1 cellular context compared by ENCODE assay signal in the genomic region with DNA sequence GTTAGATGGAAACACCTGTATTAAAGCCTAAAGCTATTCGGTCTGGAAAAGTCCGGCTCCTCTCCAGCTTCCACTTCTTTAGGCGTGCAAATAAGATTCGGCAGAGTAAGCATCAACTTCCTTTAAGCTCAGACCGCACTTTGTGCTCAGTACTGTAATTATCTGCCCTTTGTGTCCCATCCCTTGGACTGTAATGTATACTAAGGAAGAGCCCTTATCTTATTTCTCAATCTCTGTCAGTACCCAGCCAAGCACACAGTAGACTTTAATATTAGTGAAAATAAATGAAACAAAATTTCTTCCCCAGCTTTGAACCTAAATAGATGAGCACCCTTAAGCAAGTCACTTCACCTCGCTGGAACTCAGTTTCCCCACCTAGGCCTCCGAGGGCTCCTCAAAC.
TF ChIP-seq lines count a peak whose summit lies in the region.

No MANE protein-coding gene starts in this region.

TF ChIP-seq in HepG2, 621 proteins besides CTCF, POLR2A, EP300 and RAD21:
- TF ChIP-seq NAIF1 (CRISPR knock-in tag; IDR thresholded peaks at IDR 0.05; ENCODE audit: borderline replicate concordance) (no peak), GATA4 (IDR thresholded peaks at IDR 0.05; ENCODE audit: borderline replicate concordance, low read depth) (no peak), ZNF558 (CRISPR knock-in tag; IDR thresholded peaks at IDR 0.05; ENCODE audit: borderline replicate concordance) (peak; percentile 27; the same call in 1 of the 2 replicates), ZNF547 (CRISPR knock-in tag; IDR thresholded peaks at IDR 0.05) (0 out of 2 replicates have a peak, but pooled peaks have one; percentile 12), HNRNPUL1 (IDR thresholded peaks at IDR 0.05; ENCODE audit: low read depth, low read length) (no peak), ZNF143 (CRISPR knock-in tag; IDR thresholded peaks at IDR 0.05) (0 out of 2 replicates have a peak, but pooled peaks have one; percentile 31), KLF16 (CRISPR knock-in tag; IDR thresholded peaks at IDR 0.05) (no peak), NCOA2 (CRISPR knock-in tag; IDR thresholded peaks at IDR 0.05) (0 out of 2 replicates have a peak, but pooled peaks have one; percentile 3), ZBTB42 (CRISPR knock-in tag; IDR thresholded peaks at IDR 0.05) (0 out of 2 replicates have a peak, but pooled peaks have one; percentile 16), YEATS4 (CRISPR knock-in tag; IDR thresholded peaks at IDR 0.05; ENCODE audit: borderline replicate concordance) (peak; percentile 11; the same call in 1 of the 2 replicates), HOXA5 (CRISPR knock-in tag; IDR thresholded peaks at IDR 0.05) (0 out of 2 replicates have a peak, but pooled peaks have one; percentile 6)
- TF ChIP-seq, protein P1, sequence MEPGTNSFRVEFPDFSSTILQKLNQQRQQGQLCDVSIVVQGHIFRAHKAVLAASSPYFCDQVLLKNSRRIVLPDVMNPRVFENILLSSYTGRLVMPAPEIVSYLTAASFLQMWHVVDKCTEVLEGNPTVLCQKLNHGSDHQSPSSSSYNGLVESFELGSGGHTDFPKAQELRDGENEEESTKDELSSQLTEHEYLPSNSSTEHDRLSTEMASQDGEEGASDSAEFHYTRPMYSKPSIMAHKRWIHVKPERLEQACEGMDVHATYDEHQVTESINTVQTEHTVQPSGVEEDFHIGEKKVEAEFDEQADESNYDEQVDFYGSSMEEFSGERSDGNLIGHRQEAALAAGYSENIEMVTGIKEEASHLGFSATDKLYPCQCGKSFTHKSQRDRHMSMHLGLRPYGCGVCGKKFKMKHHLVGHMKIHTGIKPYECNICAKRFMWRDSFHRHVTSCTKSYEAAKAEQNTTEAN (CRISPR knock-in tag; conservative IDR thresholded peaks at IDR 0.05) = no peak
- TF ChIP-seq, protein P2, sequence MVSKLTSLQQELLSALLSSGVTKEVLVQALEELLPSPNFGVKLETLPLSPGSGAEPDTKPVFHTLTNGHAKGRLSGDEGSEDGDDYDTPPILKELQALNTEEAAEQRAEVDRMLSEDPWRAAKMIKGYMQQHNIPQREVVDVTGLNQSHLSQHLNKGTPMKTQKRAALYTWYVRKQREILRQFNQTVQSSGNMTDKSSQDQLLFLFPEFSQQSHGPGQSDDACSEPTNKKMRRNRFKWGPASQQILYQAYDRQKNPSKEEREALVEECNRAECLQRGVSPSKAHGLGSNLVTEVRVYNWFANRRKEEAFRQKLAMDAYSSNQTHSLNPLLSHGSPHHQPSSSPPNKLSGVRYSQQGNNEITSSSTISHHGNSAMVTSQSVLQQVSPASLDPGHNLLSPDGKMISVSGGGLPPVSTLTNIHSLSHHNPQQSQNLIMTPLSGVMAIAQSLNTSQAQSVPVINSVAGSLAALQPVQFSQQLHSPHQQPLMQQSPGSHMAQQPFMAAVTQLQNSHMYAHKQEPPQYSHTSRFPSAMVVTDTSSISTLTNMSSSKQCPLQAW (CRISPR knock-in tag; IDR thresholded peaks at IDR 0.05) = no peak
- TF ChIP-seq, protein P3, sequence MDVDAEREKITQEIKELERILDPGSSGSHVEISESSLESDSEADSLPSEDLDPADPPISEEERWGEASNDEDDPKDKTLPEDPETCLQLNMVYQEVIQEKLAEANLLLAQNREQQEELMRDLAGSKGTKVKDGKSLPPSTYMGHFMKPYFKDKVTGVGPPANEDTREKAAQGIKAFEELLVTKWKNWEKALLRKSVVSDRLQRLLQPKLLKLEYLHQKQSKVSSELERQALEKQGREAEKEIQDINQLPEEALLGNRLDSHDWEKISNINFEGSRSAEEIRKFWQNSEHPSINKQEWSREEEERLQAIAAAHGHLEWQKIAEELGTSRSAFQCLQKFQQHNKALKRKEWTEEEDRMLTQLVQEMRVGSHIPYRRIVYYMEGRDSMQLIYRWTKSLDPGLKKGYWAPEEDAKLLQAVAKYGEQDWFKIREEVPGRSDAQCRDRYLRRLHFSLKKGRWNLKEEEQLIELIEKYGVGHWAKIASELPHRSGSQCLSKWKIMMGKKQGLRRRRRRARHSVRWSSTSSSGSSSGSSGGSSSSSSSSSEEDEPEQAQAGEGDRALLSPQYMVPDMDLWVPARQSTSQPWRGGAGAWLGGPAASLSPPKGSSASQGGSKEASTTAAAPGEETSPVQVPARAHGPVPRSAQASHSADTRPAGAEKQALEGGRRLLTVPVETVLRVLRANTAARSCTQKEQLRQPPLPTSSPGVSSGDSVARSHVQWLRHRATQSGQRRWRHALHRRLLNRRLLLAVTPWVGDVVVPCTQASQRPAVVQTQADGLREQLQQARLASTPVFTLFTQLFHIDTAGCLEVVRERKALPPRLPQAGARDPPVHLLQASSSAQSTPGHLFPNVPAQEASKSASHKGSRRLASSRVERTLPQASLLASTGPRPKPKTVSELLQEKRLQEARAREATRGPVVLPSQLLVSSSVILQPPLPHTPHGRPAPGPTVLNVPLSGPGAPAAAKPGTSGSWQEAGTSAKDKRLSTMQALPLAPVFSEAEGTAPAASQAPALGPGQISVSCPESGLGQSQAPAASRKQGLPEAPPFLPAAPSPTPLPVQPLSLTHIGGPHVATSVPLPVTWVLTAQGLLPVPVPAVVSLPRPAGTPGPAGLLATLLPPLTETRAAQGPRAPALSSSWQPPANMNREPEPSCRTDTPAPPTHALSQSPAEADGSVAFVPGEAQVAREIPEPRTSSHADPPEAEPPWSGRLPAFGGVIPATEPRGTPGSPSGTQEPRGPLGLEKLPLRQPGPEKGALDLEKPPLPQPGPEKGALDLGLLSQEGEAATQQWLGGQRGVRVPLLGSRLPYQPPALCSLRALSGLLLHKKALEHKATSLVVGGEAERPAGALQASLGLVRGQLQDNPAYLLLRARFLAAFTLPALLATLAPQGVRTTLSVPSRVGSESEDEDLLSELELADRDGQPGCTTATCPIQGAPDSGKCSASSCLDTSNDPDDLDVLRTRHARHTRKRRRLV (CRISPR knock-in tag; IDR thresholded peaks at IDR 0.05) = 0 out of 2 replicates have a peak, but pooled peaks have one; percentile 47
- TF ChIP-seq, protein P4, sequence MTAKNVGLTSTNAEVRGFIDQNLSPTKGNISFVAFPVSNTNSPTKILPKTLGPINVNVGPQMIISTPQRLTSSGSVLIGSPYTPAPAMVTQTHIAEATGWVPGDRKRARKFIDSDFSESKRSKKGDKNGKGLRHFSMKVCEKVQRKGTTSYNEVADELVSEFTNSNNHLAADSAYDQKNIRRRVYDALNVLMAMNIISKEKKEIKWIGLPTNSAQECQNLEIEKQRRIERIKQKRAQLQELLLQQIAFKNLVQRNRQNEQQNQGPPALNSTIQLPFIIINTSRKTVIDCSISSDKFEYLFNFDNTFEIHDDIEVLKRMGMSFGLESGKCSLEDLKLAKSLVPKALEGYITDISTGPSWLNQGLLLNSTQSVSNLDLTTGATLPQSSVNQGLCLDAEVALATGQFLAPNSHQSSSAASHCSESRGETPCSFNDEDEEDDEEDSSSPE (CRISPR knock-in tag; IDR thresholded peaks at IDR 0.05) = 0 out of 2 replicates have a peak, but pooled peaks have one; percentile 4
